In the genomic region with DNA sequence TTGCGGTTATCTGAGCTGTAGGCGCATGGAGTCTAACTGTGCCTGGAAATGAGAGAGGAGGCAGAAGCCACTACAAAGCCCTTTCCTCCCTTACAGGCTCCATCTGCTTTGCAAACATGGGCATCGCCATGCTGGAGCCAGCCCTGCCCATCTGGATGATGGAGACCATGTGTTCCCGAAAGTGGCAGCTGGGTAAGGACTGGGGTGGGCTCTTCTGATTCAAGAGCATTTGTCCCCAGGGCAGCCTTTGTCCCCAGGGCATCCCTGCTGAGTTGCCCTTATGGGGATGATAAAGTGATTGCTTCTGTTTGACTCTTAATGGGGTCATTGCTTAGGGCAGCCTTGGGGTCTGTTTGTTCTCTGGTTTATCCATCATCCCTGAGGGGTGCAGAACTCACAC, we compare ENCODE assay signal across 22 cellular contexts. TPM values are rescaled to one million over a fixed set of nuclear protein-coding genes. Genes with fewer than 3 reads are reported as not detected.
"Had no signal": no experiment of that assay in that cellular context is flagged by ENCODE, and none has a peak within 500 bp of the region (broad histone marks: within the 10 kb centered on the region; RNA-seq: fewer than 3 reads in every experiment).

No MANE protein-coding gene starts in this region.

- H3K27ac ChIP-seq: body of pancreas, cardiac muscle cell, epithelial cell of prostate, left lung, tibial artery had no signal

- DNase-seq: activated CD4-positive, alpha-beta T cell treated with anti-CD3 and anti-CD28 coated beads, Interleukin-2, amount 10 ng/mL, durations not matched to agents 7 days and 5 days; activated CD8-positive, alpha-beta T cell treated with anti-CD3 and anti-CD28 coated beads for 36 hours; activated gamma-delta T cell treated with Interleukin-2 at 50 U/mL for 16 hours; activated T-cell treated with anti-CD3 and anti-CD28 coated beads, Interleukin-2, amount 50 U/mL, for 1 hour; anterior cingulate cortex; body of pancreas; cortex of kidney; kidney glomerular epithelial cell; left lung; naive thymus-derived CD4-positive, alpha-beta T cell; substantia nigra; T-helper 2 cell; tibial artery had no signal

- H3K4me3 Mint-ChIP-seq: activated CD4-positive, alpha-beta T cell treated with anti-CD3 and anti-CD28 coated beads, Interleukin-2, amount 10 ng/mL, durations not matched to agents 7 days and 5 days; activated CD8-positive, alpha-beta T cell treated with anti-CD3 and anti-CD28 coated beads for 36 hours; activated naive CD4-positive, alpha-beta T cell treated with anti-CD3 and anti-CD28 coated beads, Interleukin-2, amount 50 U/mL, for 24 hours; naive thymus-derived CD4-positive, alpha-beta T cell; neural crest cell; stimulated activated naive CD8-positive, alpha-beta T cell treated with anti-CD3 and anti-CD28 coated beads, Interleukin-15, Interleukin-2, amounts not matched to agents 100 ng/mL and 50 ng/mL, for 24 hours had no signal

- H3K9me3 ChIP-seq: body of pancreas, left lung, tibial artery had no signal

- H3K4me3 ChIP-seq: body of pancreas, cardiac muscle cell, left lung, tibial artery had no signal

- H3K27me3 ChIP-seq: body of pancreas, cardiac muscle cell had no signal

- H3K36me3 ChIP-seq: cardiac muscle cell, left lung, tibial artery had no signal

- ATAC-seq: activated CD4-positive, CD25-positive, alpha-beta regulatory T cell treated with anti-CD3 and anti-CD28 coated beads, Interleukin-2, amount 50 U/mL, for 24 hours; activated CD8-positive, alpha-beta T cell treated with anti-CD3 and anti-CD28 coated beads for 36 hours; body of pancreas; left lung; naive thymus-derived CD4-positive, alpha-beta T cell had no signal

- H3K9me3 Mint-ChIP-seq: activated CD4-positive, alpha-beta T cell treated with anti-CD3 and anti-CD28 coated beads, Interleukin-2, amount 10 ng/mL, durations not matched to agents 7 days and 5 days; activated CD8-positive, alpha-beta T cell treated with anti-CD3 and anti-CD28 coated beads for 36 hours; activated naive CD4-positive, alpha-beta T cell treated with anti-CD3 and anti-CD28 coated beads, Interleukin-2, amount 50 U/mL, for 24 hours; neural crest cell; stimulated activated naive CD8-positive, alpha-beta T cell treated with anti-CD3 and anti-CD28 coated beads, Interleukin-15, Interleukin-2, amounts not matched to agents 100 ng/mL and 50 ng/mL, for 24 hours had no signal

- H3K27ac Mint-ChIP-seq: activated CD4-positive, alpha-beta T cell treated with anti-CD3 and anti-CD28 coated beads, Interleukin-2, amount 10 ng/mL, durations not matched to agents 7 days and 5 days; activated CD8-positive, alpha-beta T cell treated with anti-CD3 and anti-CD28 coated beads for 36 hours; activated naive CD4-positive, alpha-beta T cell treated with anti-CD3 and anti-CD28 coated beads, Interleukin-2, amount 50 U/mL, for 24 hours; naive thymus-derived CD4-positive, alpha-beta T cell; progenitor cell of endocrine pancreas; stimulated activated naive CD8-positive, alpha-beta T cell treated with anti-CD3 and anti-CD28 coated beads, Interleukin-15, Interleukin-2, amounts not matched to agents 100 ng/mL and 50 ng/mL, for 24 hours had no signal

- H3K36me3 Mint-ChIP-seq: activated naive CD4-positive, alpha-beta T cell treated with anti-CD3 and anti-CD28 coated beads, Interleukin-2, amount 50 U/mL, for 24 hours; naive thymus-derived CD4-positive, alpha-beta T cell had no signal

- H3K4me1 ChIP-seq: body of pancreas, tibial artery had no signal

RNA-seq across cellular contexts. Expression of a gene that starts 16.8 kb away (rescaled TPM):
- total RNA-seq: activated CD4-positive, alpha-beta T cell treated with anti-CD3 and anti-CD28 coated beads, Interleukin-2, amount 10 ng/mL, durations not matched to agents 7 days and 5 days; glomerular endothelial cell; lung microvascular endothelial cell had no signal
